8 cellular contexts compared by ENCODE assay signal in genomic region chr10:103542764-103543616, GRCh38. TPM values are rescaled to one million over a fixed set of nuclear protein-coding genes. Genes with fewer than 3 reads are reported as not detected.
DNase-seq lines count a peak whose midpoint lies in the region; ATAC-seq, FAIRE-seq and TF ChIP-seq lines count a peak whose summit lies in the region.

No MANE protein-coding gene starts in this region.

- CTCF ChIA-PET in CD4-positive, alpha-beta T cell (lab: Charles Lee): interaction anchor here (0.9 kb wide), 1 partner anchor 149 kb away, joined by 3 read pairs; no protein-coding TSS in a partner anchor

- POLR2A ChIA-PET in CD4-positive, alpha-beta T cell (lab: Charles Lee): interaction anchor here (1.2 kb wide), 1 partner anchor 135 kb away, joined by 4 read pairs; no protein-coding TSS in a partner anchor

- no peak overlapping the region for H3K27ac Mint-ChIP-seq in CD4-positive, alpha-beta T cell
- H3K27ac Mint-ChIP-seq in activated T-helper 17 cell treated with anti-CD3 and anti-CD28 coated beads, Interleukin-2, amount 50 U/mL, for 72 hours: peak overlapping the region; percentile 71

- H3K4me3 Mint-ChIP-seq in CD4-positive, alpha-beta T cell: peak overlapping the region; percentile 76
- peak overlapping the region; percentile 69 for H3K4me3 Mint-ChIP-seq in activated T-helper 17 cell treated with anti-CD3 and anti-CD28 coated beads, Interleukin-2, amount 50 U/mL, for 72 hours

- TF ChIP-seq POLR2A in H54 (IDR thresholded peaks at IDR 0.05; ENCODE audit: low read depth, low read length): no peak

- no peak for FAIRE-seq in H54 (lab: Jason Lieb, UNC)

- intact Hi-C loops in CD4-positive, alpha-beta T cell (cut with DNase I, micrococcal nuclease): no loop called here

- DNase-seq in CD4-positive, alpha-beta T cell: peak in 5 of 10 experiments; percentile 11 to 23 (median 13)
- DNase-seq in H54 (ENCODE audit: insufficient read length, low spot score) (peak; percentile 2), NCI-H510A treated with DMSO at 0.1 percent for 48 hours (lab: John Stamatoyannopoulos, UW) (peak; percentile 90), foreskin keratinocyte (no peak), nucleus accumbens (lab: John Stamatoyannopoulos, UW) (peak in 35 of 56 donors; percentile 12 to 84 (median 51)), UCSD-AML1 (lab: John Stamatoyannopoulos, UW; ENCODE audit: unreplicated experiment) (no peak)

- peak; percentile 43 for TF ChIP-seq CTCF in CD4-positive, alpha-beta T cell (IDR thresholded peaks at IDR 0.05)
- TF ChIP-seq CTCF in foreskin keratinocyte (conservative IDR thresholded peaks at IDR 0.05): peak; percentile 72

- H3K4me1 Mint-ChIP-seq in CD4-positive, alpha-beta T cell (ENCODE audit: low read depth): peaks cover 11% of the 10 kb centered on the region
- H3K4me1 Mint-ChIP-seq in activated T-helper 17 cell treated with anti-CD3 and anti-CD28 coated beads, Interleukin-2, amount 50 U/mL, for 72 hours: peaks cover 9% of the 10 kb centered on the region

- H3K9me3 ChIP-seq in CD4-positive, alpha-beta T cell (ENCODE audit: control insufficient read depth, low read length): no peaks in the 10 kb centered on the region

- H3K27ac ChIP-seq in CD4-positive, alpha-beta T cell (ENCODE audit: low read depth, low read length): no peak overlapping the region
- no peak overlapping the region for H3K27ac ChIP-seq in foreskin keratinocyte

- H3K4me1 ChIP-seq in foreskin keratinocyte: no peaks in the 10 kb centered on the region

- H3K36me3 Mint-ChIP-seq in CD4-positive, alpha-beta T cell (ENCODE audit: low read depth): no peaks in the 10 kb centered on the region
- H3K36me3 Mint-ChIP-seq in activated T-helper 17 cell treated with anti-CD3 and anti-CD28 coated beads, Interleukin-2, amount 50 U/mL, for 72 hours (ENCODE audit: low read depth): no peaks in the 10 kb centered on the region

- ATAC-seq in CD4-positive, alpha-beta T cell (ENCODE audit: poor library complexity): peak; percentile 43
- ATAC-seq in activated T-helper 17 cell treated with anti-CD3 and anti-CD28 coated beads, Interleukin-2, amount 50 U/mL, for 72 hours (replicated peaks): peak; percentile 58
- ATAC-seq in foreskin keratinocyte (peak; percentile 42), HG03135 (IDR thresholded peaks at IDR 0.05; ENCODE audit: unreplicated experiment) (no peak)

- H3K27me3 ChIP-seq in CD4-positive, alpha-beta T cell (ENCODE audit: control insufficient read depth, insufficient read depth, low read length): no peaks in the 10 kb centered on the region
- H3K27me3 ChIP-seq in foreskin keratinocyte: peaks cover 14% of the 10 kb centered on the region

- no peaks in the 10 kb centered on the region for H3K9me3 Mint-ChIP-seq in CD4-positive, alpha-beta T cell
- H3K9me3 Mint-ChIP-seq in activated T-helper 17 cell treated with anti-CD3 and anti-CD28 coated beads, Interleukin-2, amount 50 U/mL, for 72 hours: no peaks in the 10 kb centered on the region

- peaks cover 18% of the 10 kb centered on the region for H3K27me3 Mint-ChIP-seq in CD4-positive, alpha-beta T cell
- peaks cover 16% of the 10 kb centered on the region for H3K27me3 Mint-ChIP-seq in activated T-helper 17 cell treated with anti-CD3 and anti-CD28 coated beads, Interleukin-2, amount 50 U/mL, for 72 hours

RNA-seq across cellular contexts. Expression of gene NEURL1, which starts 49.5 kb away (rescaled TPM):
- 1 to 10 TPM in 1 of 2 experiments, under 1 TPM in 1; 0.85 to 1.1 TPM for total RNA-seq in CD4-positive, alpha-beta T cell
- total RNA-seq in activated T-helper 17 cell treated with anti-CD3 and anti-CD28 coated beads, Interleukin-2, amount 50 U/mL, for 72 hours: 1 to 10 TPM; 2.1 to 3.7 TPM
- 0.18 and 0.24 TPM in 2 replicates for total RNA-seq in foreskin keratinocyte
- polyA plus RNA-seq in foreskin keratinocyte: 0.32 and 0.40 TPM in 2 replicates

Comparison
In these comparisons a context has a peak if more than half of its experiments do, and no peak if none do; other contexts are left out.
1. DNase-seq: peak in H54 (single experiment), NCI-H510A treated with DMSO at 0.1 percent for 48 hours (single experiment) and nucleus accumbens (35 of 56); none in foreskin keratinocyte (0 of 2) and UCSD-AML1 (single experiment).